In genomic region chr15:68113273-68113672, GRCh38 we compare ENCODE assay signal across 1 cellular context.
TF ChIP-seq lines count a peak whose summit lies in the region.

No MANE protein-coding gene starts in this region.

TF ChIP-seq in HEK293, 187 proteins besides CTCF, POLR2A, EP300 and RAD21 (continued from another document):
- TF ChIP-seq ZNF239 (tag by site-specific recombination; IDR thresholded peaks at IDR 0.05) (no peak), KLF10 (tag by site-specific recombination; IDR thresholded peaks at IDR 0.05) (no peak)
